Comparison of ENCODE assay signal across 23 cellular contexts in the genomic region with DNA sequence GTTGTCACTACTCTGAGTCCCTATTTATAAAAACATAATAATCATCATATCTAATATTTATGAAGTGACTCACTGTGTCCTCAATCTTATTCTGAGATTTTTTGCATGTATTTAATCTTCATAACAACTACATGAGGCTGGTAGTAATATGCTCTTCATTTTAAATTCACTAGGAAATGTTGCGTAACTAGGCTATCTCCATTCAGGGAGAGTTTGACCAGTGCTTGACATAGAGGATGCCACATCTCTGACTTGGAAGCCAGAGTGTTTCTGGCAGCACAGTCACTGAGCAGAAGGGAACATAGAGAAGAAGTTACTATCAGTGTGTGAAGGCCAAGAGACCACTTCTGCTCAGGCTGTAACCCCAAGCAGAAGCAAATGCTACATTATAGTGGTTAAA.
"Had no signal": no experiment of that assay in that cellular context is flagged by ENCODE, and none has a peak within 500 bp of the region (broad histone marks: within the 10 kb centered on the region; RNA-seq: fewer than 3 reads in every experiment).

No MANE protein-coding gene starts in this region.

- H3K4me3 ChIP-seq: coronary artery, esophagus squamous epithelium, left ventricle myocardium inferior, ovary, upper lobe of left lung had no signal

- DNase-seq: activated CD4-positive, alpha-beta T cell treated with anti-CD3 and anti-CD28 coated beads for 1 hour; activated CD4-positive, alpha-beta T cell treated with anti-CD3 and anti-CD28 coated beads, Interleukin-2, amount 50 U/mL, for 1 hour; activated CD8-positive, alpha-beta T cell treated with anti-CD3 and anti-CD28 coated beads, Interleukin-2, amount 10 ng/mL, durations not matched to agents 7 days and 5 days; activated naive CD4-positive, alpha-beta T cell treated with anti-CD3 and anti-CD28 coated beads, Interleukin-2, amount 10 ng/mL, durations not matched to agents 7 days and 5 days; activated naive CD8-positive, alpha-beta T cell treated with anti-CD3 and anti-CD28 coated beads, Interleukin-2, amount 50 U/mL, for 24 hours; central memory CD4-positive, alpha-beta T cell; endodermal cell; esophagus squamous epithelium; foreskin keratinocyte; immature natural killer cell; kidney glomerular epithelial cell; left ventricle myocardium inferior; mammary epithelial cell; natural killer cell; ovary; right cardiac atrium; small intestine; stimulated activated CD4-positive, alpha-beta T cell treated with anti-CD3 and anti-CD28 coated beads, Interleukin-2, amount 100 ng/mL, for 24 hours; T-helper 9 cell; upper lobe of left lung had no signal

- ATAC-seq: activated CD8-positive, alpha-beta T cell treated with anti-CD3 and anti-CD28 coated beads, Interleukin-2, amount 10 ng/mL, durations not matched to agents 7 days and 5 days; activated naive CD8-positive, alpha-beta T cell treated with anti-CD3 and anti-CD28 coated beads, Interleukin-2, amount 50 U/mL, for 24 hours; activated T-helper 17 cell treated with anti-CD3 and anti-CD28 coated beads, Interleukin-2, amount 50 U/mL, for 72 hours; foreskin keratinocyte; natural killer cell; stimulated activated effector memory CD8-positive, alpha-beta T cell treated with anti-CD3 and anti-CD28 coated beads, Interleukin-12 subunit alpha, Interleukin-12 subunit beta, amount 100 ng/mL, for 72 hours had no signal
